Comparison of ENCODE assay signal across 28 cellular contexts in genomic region chr4:184306470-184306869, GRCh38.
"Had no signal": no experiment of that assay in that cellular context is flagged by ENCODE, and none has a peak within 500 bp of the region (broad histone marks: within the 10 kb centered on the region; RNA-seq: fewer than 3 reads in every experiment).

No MANE protein-coding gene starts in this region.

- ATAC-seq: body of pancreas; left ventricle myocardium superior; naive thymus-derived CD8-positive, alpha-beta T cell; pancreas; psoas muscle; T-cell had no signal

- H3K27ac Mint-ChIP-seq: activated CD4-positive, alpha-beta T cell treated with anti-CD3 and anti-CD28 coated beads for 36 hours; activated naive CD8-positive, alpha-beta T cell treated with anti-CD3 and anti-CD28 coated beads for 36 hours; mesothelial cell of epicardium; T-cell had no signal

- H3K4me3 ChIP-seq: adrenal gland, body of pancreas, pancreas, psoas muscle, right atrium auricular region, spleen, tibial nerve had no signal

- H3K4me1 Mint-ChIP-seq: mesothelial cell of epicardium, neural crest cell had no signal

- H3K27me3 ChIP-seq: adrenal gland, body of pancreas, pancreas, right atrium auricular region, spleen, tibial nerve had no signal

- H3K4me3 Mint-ChIP-seq: activated CD4-positive, alpha-beta T cell treated with anti-CD3 and anti-CD28 coated beads for 36 hours; activated naive CD8-positive, alpha-beta T cell treated with anti-CD3 and anti-CD28 coated beads for 36 hours; mesothelial cell of epicardium; naive thymus-derived CD8-positive, alpha-beta T cell; neural crest cell; T-cell had no signal

- H3K36me3 ChIP-seq: adrenal gland, pancreas, right atrium auricular region, spleen, tibial nerve had no signal

- H3K27me3 Mint-ChIP-seq: activated CD4-positive, alpha-beta T cell treated with anti-CD3 and anti-CD28 coated beads for 36 hours; activated naive CD8-positive, alpha-beta T cell treated with anti-CD3 and anti-CD28 coated beads for 36 hours; naive thymus-derived CD8-positive, alpha-beta T cell; T-cell had no signal

- H3K4me1 ChIP-seq: adrenal gland, psoas muscle, right atrium auricular region had no signal

- H3K27ac ChIP-seq: adrenal gland, body of pancreas, pancreas, psoas muscle, right atrium auricular region, spleen, tibial nerve had no signal

- FAIRE-seq: colon, frontal cortex had no signal

- H3K36me3 Mint-ChIP-seq: mesothelial cell of epicardium had no signal

- H3K9me3 ChIP-seq: adrenal gland, body of pancreas, pancreas, psoas muscle, right atrium auricular region had no signal

- DNase-seq: activated CD4-positive, alpha-beta T cell treated with anti-CD3 and anti-CD28 coated beads for 36 hours; activated CD4-positive, alpha-beta T cell treated with anti-CD3 and anti-CD28 coated beads, Interleukin-2, amount 50 U/mL, for 48 hours; activated CD4-positive, CD25-positive, alpha-beta regulatory T cell; activated CD8-positive, alpha-beta memory T cell treated with anti-CD3 and anti-CD28 coated beads for 24 hours; activated CD8-positive, alpha-beta memory T cell treated with anti-CD3 and anti-CD28 coated beads, Interleukin-2, amount 50 U/mL, for 4 hours; activated effector memory CD4-positive, alpha-beta T cell treated with Interleukin-2 at 50 U/mL for 16 hours; activated naive CD4-positive, alpha-beta T cell treated with Interleukin-2 at 50 U/mL for 16 hours; activated naive CD8-positive, alpha-beta T cell treated with anti-CD3 and anti-CD28 coated beads for 36 hours; aorta; body of pancreas; effector CD8-positive, alpha-beta T cell; glutamatergic neuron; islet precursor cell; left ventricle myocardium superior; naive thymus-derived CD8-positive, alpha-beta T cell; nucleus accumbens; pancreas; psoas muscle; spleen; stimulated activated naive CD4-positive, alpha-beta T cell treated with Interleukin-2 at 50 U/mL for 16 hours; T-cell had no signal
